ENCODE assay signal across 1 cellular context in genomic region chr12:98644433-98644711, GRCh38.
TF ChIP-seq lines count a peak whose summit lies in the region.

No MANE protein-coding gene starts in this region.

TF ChIP-seq in HepG2, 621 proteins besides CTCF, POLR2A, EP300 and RAD21 (continued from another document and continues in another):
- TF ChIP-seq HMGXB3 (CRISPR knock-in tag; IDR thresholded peaks at IDR 0.05; ENCODE audit: borderline replicate concordance) (no peak), RFXANK (CRISPR knock-in tag; IDR thresholded peaks at IDR 0.05) (no peak), KLF6 (CRISPR knock-in tag; IDR thresholded peaks at IDR 0.05) (peak; percentile 49; the same call in 1 of the 2 replicates), ZNF558 (CRISPR knock-in tag; IDR thresholded peaks at IDR 0.05; ENCODE audit: borderline replicate concordance) (peak; percentile 46; the same call in 1 of the 2 replicates), CAMTA2 (CRISPR knock-in tag; IDR thresholded peaks at IDR 0.05; ENCODE audit: borderline replicate concordance) (no peak), ZNF224 (CRISPR knock-in tag; IDR thresholded peaks at IDR 0.05) (no peak), NFYC (CRISPR knock-in tag; IDR thresholded peaks at IDR 0.05) (no peak), NCOA1 (CRISPR knock-in tag; IDR thresholded peaks at IDR 0.05) (no peak), TCF7 (IDR thresholded peaks at IDR 0.05; ENCODE audit: low read depth) (no peak), UBTF (CRISPR knock-in tag; IDR thresholded peaks at IDR 0.05) (peak; percentile 91), KAT7 (CRISPR knock-in tag; IDR thresholded peaks at IDR 0.05; ENCODE audit: borderline replicate concordance) (0 out of 2 replicates have a peak, but pooled peaks have one; percentile 8), HES4 (CRISPR knock-in tag; IDR thresholded peaks at IDR 0.05; ENCODE audit: borderline replicate concordance) (peak; percentile 76; the same call in 1 of the 2 replicates), ZNF296 (CRISPR knock-in tag; conservative IDR thresholded peaks at IDR 0.05) (peak; percentile 61; the same call in 1 of the 2 replicates), GABPB1 (CRISPR knock-in tag; IDR thresholded peaks at IDR 0.05) (peak; percentile 59; the same call in 1 of the 2 replicates), ISX (CRISPR knock-in tag; conservative IDR thresholded peaks at IDR 0.05) (0 out of 2 replicates have a peak, but pooled peaks have one; percentile 51), SRY (CRISPR knock-in tag; IDR thresholded peaks at IDR 0.05) (peak; percentile 72; the same call in 1 of the 2 replicates), ZNF605 (CRISPR knock-in tag; IDR thresholded peaks at IDR 0.05) (0 out of 2 replicates have a peak, but pooled peaks have one; percentile 32), MTERF4 (CRISPR knock-in tag; IDR thresholded peaks at IDR 0.05) (0 out of 2 replicates have a peak, but pooled peaks have one; percentile 51), CREBL2 (CRISPR knock-in tag; IDR thresholded peaks at IDR 0.05; ENCODE audit: borderline replicate concordance) (no peak), PRDM10 (CRISPR knock-in tag; IDR thresholded peaks at IDR 0.05; ENCODE audit: low read depth) (no peak), ZBTB26 (CRISPR knock-in tag; IDR thresholded peaks at IDR 0.05; ENCODE audit: borderline replicate concordance) (0 out of 2 replicates have a peak, but pooled peaks have one; percentile 39), HOXA5 (CRISPR knock-in tag; IDR thresholded peaks at IDR 0.05) (no peak; the same call in 1 of the 2 replicates), NRL (CRISPR knock-in tag; IDR thresholded peaks at IDR 0.05; ENCODE audit: borderline replicate concordance) (0 out of 2 replicates have a peak, but pooled peaks have one; percentile 28), FOXO1 (CRISPR knock-in tag; IDR thresholded peaks at IDR 0.05) (no peak), ARHGAP35 (CRISPR knock-in tag; IDR thresholded peaks at IDR 0.05; ENCODE audit: borderline replicate concordance) (0 out of 2 replicates have a peak, but pooled peaks have one; percentile 74), ZXDC (CRISPR knock-in tag; IDR thresholded peaks at IDR 0.05) (peak; percentile 78; the same call in 1 of the 2 replicates), KDM3A (CRISPR knock-in tag; IDR thresholded peaks at IDR 0.05; ENCODE audit: low read depth) (0 out of 2 replicates have a peak, but pooled peaks have one; percentile 18), SP2 (CRISPR knock-in tag; IDR thresholded peaks at IDR 0.05) (no peak), NFE2L1 (CRISPR knock-in tag; IDR thresholded peaks at IDR 0.05; ENCODE audit: borderline replicate concordance) (peak; percentile 32; the same call in 1 of the 2 replicates), HDAC6 (IDR thresholded peaks at IDR 0.05; ENCODE audit: low read depth, low read length) (no peak), HMG20B (CRISPR knock-in tag; conservative IDR thresholded peaks at IDR 0.05) (0 out of 2 replicates have a peak, but pooled peaks have one; percentile 33), ZBTB20 (CRISPR knock-in tag; IDR thresholded peaks at IDR 0.05; ENCODE audit: borderline replicate concordance, low read depth) (0 out of 2 replicates have a peak, but pooled peaks have one; percentile 0), E2F5 (CRISPR knock-in tag; conservative IDR thresholded peaks at IDR 0.05) (no peak; the same call in none of the 2 replicates), RBFOX2 (IDR thresholded peaks at IDR 0.05; ENCODE audit: low read depth, low read length) (peak; percentile 62; the same call in 1 of the 2 replicates), ZNF280B (CRISPR knock-in tag; IDR thresholded peaks at IDR 0.05; ENCODE audit: borderline replicate concordance) (peak; percentile 27; the same call in 1 of the 2 replicates), MTF2 (CRISPR knock-in tag; IDR thresholded peaks at IDR 0.05; ENCODE audit: borderline replicate concordance) (0 out of 2 replicates have a peak, but pooled peaks have one; percentile 49), JUN (CRISPR knock-in tag; IDR thresholded peaks at IDR 0.05) (no peak), ZNF225 (CRISPR knock-in tag; IDR thresholded peaks at IDR 0.05) (0 out of 2 replicates have a peak, but pooled peaks have one; percentile 72), ZNF841 (CRISPR knock-in tag; IDR thresholded peaks at IDR 0.05; ENCODE audit: borderline replicate concordance) (no peak), SKI (IDR thresholded peaks at IDR 0.05; ENCODE audit: partially characterized antibody) (peak; percentile 21), ZBTB7B (CRISPR knock-in tag; IDR thresholded peaks at IDR 0.05) (peak; percentile 90), SIX1 (CRISPR knock-in tag; IDR thresholded peaks at IDR 0.05; ENCODE audit: borderline replicate concordance) (no peak)
